Comparison of ENCODE assay signal across 35 cellular contexts in genomic region chr5:7517006-7517405, GRCh38.
"Had no signal": no experiment of that assay in that cellular context is flagged by ENCODE, and none has a peak within 500 bp of the region (broad histone marks: within the 10 kb centered on the region; RNA-seq: fewer than 3 reads in every experiment).

No MANE protein-coding gene starts in this region.

- H3K4me3 ChIP-seq: adrenal gland, body of pancreas, breast epithelium had no signal

- H3K4me1 Mint-ChIP-seq: activated CD4-positive, alpha-beta memory T cell treated with anti-CD3 and anti-CD28 coated beads, Interleukin-2, amount 10 ng/mL, durations not matched to agents 7 days and 5 days; activated CD4-positive, alpha-beta T cell treated with anti-CD3 and anti-CD28 coated beads for 36 hours; activated CD4-positive, alpha-beta T cell treated with anti-CD3 and anti-CD28 coated beads, Interleukin-2, amount 10 ng/mL, durations not matched to agents 7 days and 5 days; activated CD8-positive, alpha-beta memory T cell treated with anti-CD3 and anti-CD28 coated beads, Interleukin-2, amount 10 ng/mL, durations not matched to agents 7 days and 5 days; activated naive CD8-positive, alpha-beta T cell treated with anti-CD3 and anti-CD28 coated beads for 36 hours had no signal

- H3K27ac Mint-ChIP-seq: activated CD4-positive, alpha-beta memory T cell treated with anti-CD3 and anti-CD28 coated beads, Interleukin-2, amount 10 ng/mL, durations not matched to agents 7 days and 5 days; activated CD4-positive, alpha-beta T cell treated with anti-CD3 and anti-CD28 coated beads for 36 hours; activated CD4-positive, alpha-beta T cell treated with anti-CD3 and anti-CD28 coated beads, Interleukin-2, amount 10 ng/mL, durations not matched to agents 7 days and 5 days; activated CD8-positive, alpha-beta memory T cell treated with anti-CD3 and anti-CD28 coated beads, Interleukin-2, amount 10 ng/mL, durations not matched to agents 7 days and 5 days; activated CD8-positive, alpha-beta T cell treated with anti-CD3 and anti-CD28 coated beads, Interleukin-2, amount 10 ng/mL, durations not matched to agents 7 days and 5 days; activated naive CD4-positive, alpha-beta T cell treated with anti-CD3 and anti-CD28 coated beads for 36 hours; activated naive CD4-positive, alpha-beta T cell treated with anti-CD3 and anti-CD28 coated beads, Interleukin-2, amount 50 U/mL, for 72 hours; activated naive CD8-positive, alpha-beta T cell treated with anti-CD3 and anti-CD28 coated beads for 36 hours; activated T-cell treated with anti-CD3 and anti-CD28 coated beads, Interleukin-2, amount 50 U/mL, for 24 hours; activated T-helper 2 cell treated with anti-CD3 and anti-CD28 coated beads, Interferon-gamma antibody, Interleukin-2, Interleukin-4, amounts not matched to agents 10 μg/mL and 5 μg/mL and 100 μg/mL, durations not matched to agents 14 hours and 24 hours and 36 hours; T-helper 1 cell treated with Interleukin-12 subunit alpha and Interleukin-12 subunit beta and Interleukin-4 antibody, amounts not matched to agents 30 μg/mL and 1 μg/mL, for 36 hours; T-helper 2 cell treated with Interferon-gamma antibody and Interleukin-4, amounts not matched to agents 5 μg/mL and 100 μg/mL, for 36 hours had no signal

- H3K27ac ChIP-seq: adrenal gland, body of pancreas, brain microvascular endothelial cell, breast epithelium, VCaP had no signal

- H3K36me3 ChIP-seq: adrenal gland, brain microvascular endothelial cell, breast epithelium had no signal

- ATAC-seq: activated CD4-positive, alpha-beta T cell treated with anti-CD3 and anti-CD28 coated beads for 36 hours; activated CD4-positive, CD25-positive, alpha-beta regulatory T cell treated with anti-CD3 and anti-CD28 coated beads, Interleukin-2, amount 50 U/mL, for 24 hours; activated CD8-positive, alpha-beta memory T cell treated with anti-CD3 and anti-CD28 coated beads, Interleukin-2, amount 10 ng/mL, durations not matched to agents 7 days and 5 days; activated CD8-positive, alpha-beta T cell treated with anti-CD3 and anti-CD28 coated beads, Interleukin-2, amount 10 ng/mL, durations not matched to agents 7 days and 5 days; activated naive CD4-positive, alpha-beta T cell treated with anti-CD3 and anti-CD28 coated beads, Interleukin-2, amount 50 U/mL, for 72 hours; body of pancreas had no signal

- H3K9me3 Mint-ChIP-seq: activated CD4-positive, alpha-beta memory T cell treated with anti-CD3 and anti-CD28 coated beads, Interleukin-2, amount 10 ng/mL, durations not matched to agents 7 days and 5 days; activated CD4-positive, alpha-beta T cell treated with anti-CD3 and anti-CD28 coated beads, Interleukin-2, amount 10 ng/mL, durations not matched to agents 7 days and 5 days; activated naive CD4-positive, alpha-beta T cell treated with anti-CD3 and anti-CD28 coated beads for 36 hours; activated naive CD8-positive, alpha-beta T cell treated with anti-CD3 and anti-CD28 coated beads for 36 hours; activated T-cell treated with anti-CD3 and anti-CD28 coated beads, Interleukin-2, amount 50 U/mL, for 24 hours; activated T-helper 2 cell treated with anti-CD3 and anti-CD28 coated beads, Interferon-gamma antibody, Interleukin-2, Interleukin-4, amounts not matched to agents 10 μg/mL and 5 μg/mL and 100 μg/mL, durations not matched to agents 14 hours and 24 hours and 36 hours; T-helper 1 cell treated with Interleukin-12 subunit alpha and Interleukin-12 subunit beta and Interleukin-4 antibody, amounts not matched to agents 30 μg/mL and 1 μg/mL, for 36 hours; T-helper 2 cell treated with Interferon-gamma antibody and Interleukin-4, amounts not matched to agents 5 μg/mL and 100 μg/mL, for 36 hours had no signal

- H3K27me3 Mint-ChIP-seq: activated CD4-positive, alpha-beta memory T cell treated with anti-CD3 and anti-CD28 coated beads, Interleukin-2, amount 10 ng/mL, durations not matched to agents 7 days and 5 days; activated CD4-positive, alpha-beta T cell treated with anti-CD3 and anti-CD28 coated beads for 36 hours; activated CD4-positive, alpha-beta T cell treated with anti-CD3 and anti-CD28 coated beads, Interleukin-2, amount 10 ng/mL, durations not matched to agents 7 days and 5 days; activated CD8-positive, alpha-beta memory T cell treated with anti-CD3 and anti-CD28 coated beads, Interleukin-2, amount 10 ng/mL, durations not matched to agents 7 days and 5 days; activated naive CD8-positive, alpha-beta T cell treated with anti-CD3 and anti-CD28 coated beads for 36 hours; activated T-cell treated with anti-CD3 and anti-CD28 coated beads, Interleukin-2, amount 50 U/mL, for 24 hours had no signal

- H3K4me1 ChIP-seq: adrenal gland, body of pancreas, breast epithelium had no signal

- H3K36me3 Mint-ChIP-seq: activated CD8-positive, alpha-beta memory T cell treated with anti-CD3 and anti-CD28 coated beads, Interleukin-2, amount 10 ng/mL, durations not matched to agents 7 days and 5 days; activated naive CD4-positive, alpha-beta T cell treated with anti-CD3 and anti-CD28 coated beads, Interleukin-2, amount 50 U/mL, for 72 hours; activated naive CD8-positive, alpha-beta T cell treated with anti-CD3 and anti-CD28 coated beads for 36 hours had no signal

- H3K4me3 Mint-ChIP-seq: activated CD4-positive, alpha-beta memory T cell treated with anti-CD3 and anti-CD28 coated beads, Interleukin-2, amount 10 ng/mL, durations not matched to agents 7 days and 5 days; activated CD4-positive, alpha-beta T cell treated with anti-CD3 and anti-CD28 coated beads for 36 hours; activated CD4-positive, alpha-beta T cell treated with anti-CD3 and anti-CD28 coated beads, Interleukin-2, amount 10 ng/mL, durations not matched to agents 7 days and 5 days; activated CD8-positive, alpha-beta memory T cell treated with anti-CD3 and anti-CD28 coated beads, Interleukin-2, amount 10 ng/mL, durations not matched to agents 7 days and 5 days; activated CD8-positive, alpha-beta T cell treated with anti-CD3 and anti-CD28 coated beads, Interleukin-2, amount 10 ng/mL, durations not matched to agents 7 days and 5 days; activated naive CD4-positive, alpha-beta T cell treated with anti-CD3 and anti-CD28 coated beads for 36 hours; activated naive CD8-positive, alpha-beta T cell treated with anti-CD3 and anti-CD28 coated beads for 36 hours; activated T-cell treated with anti-CD3 and anti-CD28 coated beads, Interleukin-2, amount 50 U/mL, for 24 hours; T-helper 1 cell treated with Interleukin-12 subunit alpha and Interleukin-12 subunit beta and Interleukin-4 antibody, amounts not matched to agents 30 μg/mL and 1 μg/mL, for 36 hours; T-helper 2 cell treated with Interferon-gamma antibody and Interleukin-4, amounts not matched to agents 5 μg/mL and 100 μg/mL, for 36 hours had no signal

- DNase-seq: activated CD4-positive, alpha-beta memory T cell treated with anti-CD3 and anti-CD28 coated beads, Interleukin-2, amount 10 ng/mL, durations not matched to agents 7 days and 5 days; activated CD4-positive, alpha-beta T cell treated with anti-CD3 and anti-CD28 coated beads for 1 hour; activated CD4-positive, alpha-beta T cell treated with anti-CD3 and anti-CD28 coated beads for 36 hours; activated CD4-positive, alpha-beta T cell treated with anti-CD3 and anti-CD28 coated beads for 48 hours; activated CD4-positive, alpha-beta T cell treated with anti-CD3 and anti-CD28 coated beads, Interleukin-2, amount 10 ng/mL, durations not matched to agents 7 days and 5 days; activated CD4-positive, alpha-beta T cell treated with anti-CD3 and anti-CD28 coated beads, Interleukin-2, amount 50 U/mL, for 48 hours; activated CD4-positive, CD25-positive, alpha-beta regulatory T cell; activated CD8-positive, alpha-beta memory T cell treated with anti-CD3 and anti-CD28 coated beads for 24 hours; activated CD8-positive, alpha-beta memory T cell treated with anti-CD3 and anti-CD28 coated beads, Interleukin-2, amount 10 ng/mL, durations not matched to agents 7 days and 5 days; activated CD8-positive, alpha-beta memory T cell treated with anti-CD3 and anti-CD28 coated beads, Interleukin-2, amount 50 U/mL, for 48 hours; activated CD8-positive, alpha-beta T cell treated with anti-CD3 and anti-CD28 coated beads, Interleukin-2, amount 10 ng/mL, durations not matched to agents 7 days and 5 days; activated effector memory CD4-positive, alpha-beta T cell treated with Interleukin-2 at 50 U/mL for 16 hours; activated gamma-delta T cell treated with Interleukin-2 at 50 U/mL for 16 hours; activated naive CD4-positive, alpha-beta T cell; activated naive CD4-positive, alpha-beta T cell treated with anti-CD3 and anti-CD28 coated beads for 36 hours; activated naive CD4-positive, alpha-beta T cell treated with anti-CD3 and anti-CD28 coated beads, Interleukin-2, amount 50 U/mL, for 16 hours; activated naive CD8-positive, alpha-beta T cell treated with anti-CD3 and anti-CD28 coated beads for 36 hours; activated T-cell treated with anti-CD3 and anti-CD28 coated beads, Interleukin-2, amount 50 U/mL, for 24 hours; activated T-cell treated with anti-CD3 and anti-CD28 coated beads, Interleukin-2, amount 50 U/mL, for 48 hours; adrenal gland; amniotic stem cell; aorta; body of pancreas; brain microvascular endothelial cell; central memory CD4-positive, alpha-beta T cell; T-helper 1 cell; T-helper 2 cell; T-helper 9 cell had no signal

- H3K27me3 ChIP-seq: adrenal gland, body of pancreas, brain microvascular endothelial cell, breast epithelium had no signal

- H3K9me3 ChIP-seq: adrenal gland, body of pancreas, breast epithelium had no signal
